ENCODE assay signal across 32 cellular contexts in the genomic region with DNA sequence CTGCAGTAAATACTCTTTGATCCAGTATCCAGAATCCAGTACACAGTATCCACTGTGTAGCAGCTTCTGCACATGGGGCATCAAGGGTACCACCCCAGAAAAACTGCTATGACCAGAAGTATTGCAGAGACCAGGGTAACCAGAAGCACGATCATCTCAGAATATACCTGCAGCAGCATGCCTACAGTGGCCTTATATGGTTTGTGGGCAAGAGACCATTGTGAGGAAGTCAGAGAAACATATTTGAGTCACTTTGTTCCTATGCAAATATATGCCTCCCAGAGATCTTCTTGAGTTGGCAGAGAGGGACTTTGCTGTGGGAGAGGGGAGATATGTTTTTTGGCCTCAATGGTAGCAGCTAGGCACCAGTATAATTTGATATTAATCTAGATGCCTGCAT.
"Had no signal": no experiment of that assay in that cellular context is flagged by ENCODE, and none has a peak within 500 bp of the region (broad histone marks: within the 10 kb centered on the region; RNA-seq: fewer than 3 reads in every experiment).

No MANE protein-coding gene starts in this region.

- H3K4me3 ChIP-seq: cardiac muscle cell, colonic mucosa, dorsolateral prefrontal cortex, esophagus muscularis mucosa, gastroesophageal sphincter, heart right ventricle, hepatocyte had no signal

- H3K9me3 ChIP-seq: colonic mucosa, esophagus muscularis mucosa, gastroesophageal sphincter, heart right ventricle had no signal

- H3K4me2 ChIP-seq: hepatocyte had no signal

- H3K4me1 ChIP-seq: gastroesophageal sphincter had no signal

- H2AFZ ChIP-seq: hepatocyte had no signal

- H3K27ac ChIP-seq: brain microvascular endothelial cell, cardiac muscle cell, colonic mucosa, dorsolateral prefrontal cortex, esophagus muscularis mucosa, gastroesophageal sphincter, heart right ventricle, hepatocyte had no signal

- FAIRE-seq: astrocyte had no signal

- H3K79me2 ChIP-seq: hepatocyte had no signal

- H3K27me3 ChIP-seq: brain microvascular endothelial cell, cardiac muscle cell, colonic mucosa, dorsolateral prefrontal cortex, esophagus muscularis mucosa, gastroesophageal sphincter, heart right ventricle, hepatocyte had no signal

- H3K36me3 ChIP-seq: brain microvascular endothelial cell, cardiac muscle cell, colonic mucosa, esophagus muscularis mucosa, gastroesophageal sphincter, heart right ventricle had no signal

- DNase-seq: activated CD4-positive, alpha-beta memory T cell treated with anti-CD3 and anti-CD28 coated beads for 36 hours; activated CD4-positive, alpha-beta T cell treated with anti-CD3 and anti-CD28 coated beads for 36 hours; activated CD4-positive, alpha-beta T cell treated with anti-CD3 and anti-CD28 coated beads, Interleukin-2, amount 10 ng/mL, durations not matched to agents 24 days and 14 days; activated CD4-positive, CD25-positive, alpha-beta regulatory T cell; activated CD4-positive, CD25-positive, alpha-beta regulatory T cell treated with anti-CD3 and anti-CD28 coated beads, Interleukin-2, amount 50 U/mL, for 72 hours; activated CD8-positive, alpha-beta memory T cell treated with anti-CD3 and anti-CD28 coated beads, Interleukin-2, amount 10 ng/mL, durations not matched to agents 7 days and 5 days; activated CD8-positive, alpha-beta memory T cell treated with anti-CD3 and anti-CD28 coated beads, Interleukin-2, amount 50 U/mL, for 4 hours; activated CD8-positive, alpha-beta T cell treated with anti-CD3 and anti-CD28 coated beads, Interleukin-2, amount 10 ng/mL, durations not matched to agents 7 days and 5 days; activated gamma-delta T cell treated with Interleukin-2 at 50 U/mL for 16 hours; activated naive CD4-positive, alpha-beta T cell treated with anti-CD3 and anti-CD28 coated beads, Interleukin-2, amount 50 U/mL, for 16 hours; activated naive CD4-positive, alpha-beta T cell treated with Interleukin-2 at 50 U/mL for 16 hours; activated T-cell treated with anti-CD3 and anti-CD28 coated beads, Interleukin-2, amount 50 U/mL, for 1 hour; activated T-cell treated with anti-CD3 and anti-CD28 coated beads, Interleukin-2, amount 50 U/mL, for 72 hours; amniotic stem cell; anterior cingulate cortex; brain microvascular endothelial cell; central memory CD4-positive, alpha-beta T cell; cerebellar nuclear complex; colonic mucosa; dorsolateral prefrontal cortex; effector memory CD4-positive, alpha-beta T cell; endodermal cell; erythroblast; foreskin melanocyte; heart right ventricle; T-helper 1 cell; T-helper 17 cell had no signal

- ATAC-seq: activated CD4-positive, alpha-beta T cell treated with anti-CD3 and anti-CD28 coated beads for 36 hours; activated CD8-positive, alpha-beta memory T cell treated with anti-CD3 and anti-CD28 coated beads, Interleukin-2, amount 10 ng/mL, durations not matched to agents 7 days and 5 days; activated CD8-positive, alpha-beta T cell treated with anti-CD3 and anti-CD28 coated beads, Interleukin-2, amount 10 ng/mL, durations not matched to agents 7 days and 5 days; activated T-cell treated with anti-CD3 and anti-CD28 coated beads, Interleukin-2, amount 50 U/mL, for 72 hours; gastroesophageal sphincter; heart right ventricle; T-helper 17 cell had no signal
